Comparison of ENCODE assay signal across 10 cellular contexts in the genomic region with DNA sequence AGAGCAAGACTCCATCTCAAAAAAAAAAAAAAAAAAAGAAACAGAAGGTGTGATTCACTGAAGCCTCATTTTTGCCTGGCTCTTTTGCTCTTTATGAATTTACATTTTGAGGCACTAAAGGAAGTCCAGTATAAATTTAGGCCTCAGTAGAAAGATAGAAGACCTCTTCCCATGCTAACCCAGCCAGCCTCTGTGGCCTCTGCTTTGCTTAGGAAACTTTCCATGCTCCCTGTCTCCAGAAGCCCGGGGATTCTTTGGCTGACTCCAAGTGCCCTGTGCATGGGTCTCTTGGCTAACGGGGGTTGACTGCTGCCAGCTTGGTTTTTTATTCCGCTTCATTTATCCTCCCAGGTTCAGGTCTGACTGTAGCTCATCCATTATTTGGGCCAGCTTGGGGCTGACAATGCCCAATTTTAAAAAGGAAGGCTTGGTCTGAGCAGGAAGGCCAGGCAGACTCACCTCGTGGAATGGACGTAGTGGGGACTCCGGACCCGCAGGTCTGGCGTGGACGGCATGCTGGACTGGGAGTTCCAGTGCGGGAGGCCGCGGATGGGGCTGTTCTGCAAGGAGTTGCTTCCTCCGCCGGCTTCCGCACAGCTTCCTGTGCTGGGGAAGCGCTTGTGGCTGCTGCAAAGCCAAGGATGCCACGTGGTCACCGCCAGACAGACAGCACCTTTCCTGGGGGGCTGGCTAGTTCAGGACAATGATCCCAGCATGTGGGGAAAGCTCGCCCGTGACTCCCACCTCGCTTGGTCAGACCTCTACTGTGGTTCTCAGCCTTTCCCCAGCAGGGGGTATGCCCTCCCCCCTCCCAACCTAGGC.
A peak's percentile ranks its signal among the peaks of the same experiment; 100 is the strongest.
DNase-seq lines count a peak whose midpoint lies in the region; ATAC-seq, FAIRE-seq and TF ChIP-seq lines count a peak whose summit lies in the region.
"Had no signal": no experiment of that assay in that cellular context is flagged by ENCODE, and none has a peak within 500 bp of the region (broad histone marks: within the 10 kb centered on the region; RNA-seq: fewer than 3 reads in every experiment).

No MANE protein-coding gene starts in this region.

- H3K9me1 ChIP-seq in K562 (ENCODE audit: control insufficient read depth, insufficient read depth, low read length): peaks cover 4% of the 10 kb centered on the region

- H3K4me1 ChIP-seq in K562 (replicated peaks in 1 of 2; ENCODE audit: control insufficient read depth in 2 of 2, insufficient read depth in 2 of 2, low read length in 2 of 2) (peaks cover 0 to 3% of the 10 kb centered on the region in 2 experiments; a peak in 1 of 5 replicates), stomach smooth muscle (ENCODE audit: control insufficient read depth, insufficient read depth, low read length) (peaks cover 20% of the 10 kb centered on the region)

- 71% methylated on average over 18 of the region's 21 CpGs for whole genome bisulfite sequencing in K562 (ENCODE audit: insufficient coverage, low coverage, missing lambda C conversion rate)

- TF ChIP-seq CTCF in K562 (IDR thresholded peaks at IDR 0.05 in 2 of 3, conservative IDR thresholded peaks at IDR 0.05 in 1 of 3; ENCODE audit: insufficient read depth in 2 of 3, low read depth in 1 of 3, low read length in 3 of 3): no peak
- no peak for TF ChIP-seq CTCF in osteocyte (IDR thresholded peaks at IDR 0.05)

- no peak overlapping the region for H2AFZ ChIP-seq in K562 (ENCODE audit: low read depth, low read length)

- FAIRE-seq in K562 (lab: Jason Lieb, UNC): no peak
- FAIRE-seq: A204.1 had no signal

- H3K79me2 ChIP-seq in K562 (ENCODE audit: control insufficient read depth, insufficient read depth, low read length): no peaks in the 10 kb centered on the region

- H3K9me3 ChIP-seq in K562 (replicated peaks; ENCODE audit: control insufficient read depth, insufficient read depth, low read depth, low read length) (no peaks in the 10 kb centered on the region), stomach smooth muscle (ENCODE audit: control insufficient read depth in 2 of 2, low read length in 2 of 2) (no peaks in the 10 kb centered on the region)

- DNase-seq in activated CD4-positive, alpha-beta T cell treated with anti-CD3 and anti-CD28 coated beads for 36 hours: peak; percentile 24
- no peak for DNase-seq in activated CD4-positive, alpha-beta T cell treated with anti-CD3 and anti-CD28 coated beads for 4 hours
- no peak for DNase-seq in K562 (ENCODE audit: extremely low read depth in 1 of 4, low spot score in 3 of 4)
- no peak for DNase-seq in immature natural killer cell
- no peak for DNase-seq in osteocyte (ENCODE audit: extremely low spot score, unreplicated experiment)
- DNase-seq in NAMALWA (ENCODE audit: low spot score): no peak
- no peak for DNase-seq in GOT3 (lab: John Stamatoyannopoulos, UW)
- DNase-seq: DMS79 had no signal

- H3K4me3 ChIP-seq in K562 (no peak overlapping the region), stomach smooth muscle (ENCODE audit: low read length in 2 of 2) (no peak overlapping the region)

- H3K9me3 Mint-ChIP-seq in activated CD4-positive, alpha-beta T cell treated with anti-CD3 and anti-CD28 coated beads for 36 hours (ENCODE audit: low read depth): no peaks in the 10 kb centered on the region
- H3K9me3 Mint-ChIP-seq in immature natural killer cell: no peaks in the 10 kb centered on the region
- H3K9me3 Mint-ChIP-seq in osteocyte (ENCODE audit: unreplicated experiment): no peaks in the 10 kb centered on the region

- no peak for TF ChIP-seq POLR2A in K562 (conservative IDR thresholded peaks at IDR 0.05)

- no peak for TF ChIP-seq RAD21 in K562 (CRISPR knock-in tag; conservative IDR thresholded peaks at IDR 0.05 in 1 of 2, IDR thresholded peaks at IDR 0.05 in 1 of 2)

- BruUV-seq in K562 (replicated peaks; lab: Mats Ljungman, UMichigan): no TSS peak

- no peak overlapping the region for H3K4me2 ChIP-seq in K562 (ENCODE audit: insufficient read depth, low read length)

- CTCF ChIA-PET in activated CD4-positive, alpha-beta T cell treated with anti-CD3 and anti-CD28 coated beads for 36 hours (lab: Charles Lee): interaction anchor here (0.6 to 1.8 kb wide), 26 partner anchors 8 to 501 kb away, joined by 3 to 23 read pairs (median 3); no protein-coding TSS in a partner anchor
- CTCF ChIA-PET in K562 (lab: Yijun Ruan, JAX; ENCODE audit: low intra/inter-chr PET ratio): interaction anchor here (0.7 to 2.3 kb wide), 3 partner anchors 30 to 287 kb away, joined by 4 to 23 read pairs (median 4); no protein-coding TSS in a partner anchor

- POLR2A ChIA-PET in activated CD4-positive, alpha-beta T cell treated with anti-CD3 and anti-CD28 coated beads for 36 hours (lab: Charles Lee): interaction anchor here (0.9 kb wide), 1 partner anchor 527 kb away, joined by 3 read pairs; no protein-coding TSS in a partner anchor
- POLR2A ChIA-PET in K562 (lab: Yijun Ruan, JAX): no interaction called here

- intact Hi-C loops in activated CD4-positive, alpha-beta T cell treated with anti-CD3 and anti-CD28 coated beads for 36 hours (cut with DNase I, micrococcal nuclease): no loop called here
- intact Hi-C loops in K562 (cut with micrococcal nuclease): no loop called here

- no peaks in the 10 kb centered on the region for H3K36me3 Mint-ChIP-seq in activated CD4-positive, alpha-beta T cell treated with anti-CD3 and anti-CD28 coated beads for 36 hours (ENCODE audit: low read depth)
- H3K36me3 Mint-ChIP-seq in immature natural killer cell: peaks cover 0 to 6% (median 0%) of the 10 kb centered on the region in 3 donors
- H3K36me3 Mint-ChIP-seq in osteocyte (ENCODE audit: unreplicated experiment): peaks cover 57% of the 10 kb centered on the region

- TF ChIP-seq EP300 in K562 (IDR thresholded peaks at IDR 0.05; ENCODE audit: low read length): no peak

- peaks cover 21% of the 10 kb centered on the region for H3K4me1 Mint-ChIP-seq in activated CD4-positive, alpha-beta T cell treated with anti-CD3 and anti-CD28 coated beads for 36 hours
- H3K4me1 Mint-ChIP-seq in immature natural killer cell (peaks cover 22 to 26% of the 10 kb centered on the region in 2 donors), osteocyte (ENCODE audit: unreplicated experiment) (peaks cover 8% of the 10 kb centered on the region)

- H3K27me3 ChIP-seq in K562 (ENCODE audit: control insufficient read depth in 2 of 2, insufficient read depth in 2 of 2, low read length in 2 of 2): no peaks in the 10 kb centered on the region; a peak in 1 of 5 replicates
- no peaks in the 10 kb centered on the region for H3K27me3 ChIP-seq in stomach smooth muscle (ENCODE audit: control insufficient read depth in 1 of 2, insufficient read depth in 2 of 2, low read length in 2 of 2)

- H3K27ac ChIP-seq in K562 (ENCODE audit: extremely low read depth, low read depth, low read length) (no peak overlapping the region), stomach smooth muscle (ENCODE audit: low read length) (peak overlapping the region; percentile 49)

- in situ Hi-C loops in K562 (cut with MboI): no loop called here

- H3K9ac ChIP-seq in K562 (ENCODE audit: insufficient read depth in 1 of 2, low read depth in 2 of 2, low read length in 2 of 2) (peak overlapping the region in 1 of 2 experiments; percentile 48; a peak in 1 of 4 replicates), stomach smooth muscle (ENCODE audit: low read length in 2 of 2) (no peak overlapping the region)

- H3K4me3 Mint-ChIP-seq in activated CD4-positive, alpha-beta T cell treated with anti-CD3 and anti-CD28 coated beads for 36 hours: peak overlapping the region; percentile 21
- peak overlapping the region in 3 of 5 donors; percentile 22 to 56 (median 38) for H3K4me3 Mint-ChIP-seq in immature natural killer cell
- H3K4me3 Mint-ChIP-seq in osteocyte (ENCODE audit: unreplicated experiment): no peak overlapping the region

- H3K36me3 ChIP-seq in K562 (ENCODE audit: control insufficient read depth, insufficient read depth, low read length) (no peaks in the 10 kb centered on the region; the same call in 2 of the 3 replicates), stomach smooth muscle (ENCODE audit: control insufficient read depth in 2 of 2, insufficient read depth in 2 of 2, low read length in 2 of 2) (peaks cover 12 to 33% of the 10 kb centered on the region in 2 donors)

- no peaks in the 10 kb centered on the region for H3K27me3 Mint-ChIP-seq in activated CD4-positive, alpha-beta T cell treated with anti-CD3 and anti-CD28 coated beads for 36 hours
- peaks cover 4 to 9% (median 5%) of the 10 kb centered on the region in 3 donors for H3K27me3 Mint-ChIP-seq in immature natural killer cell (ENCODE audit: low read depth in 3 of 3)
- H3K27me3 Mint-ChIP-seq in osteocyte (ENCODE audit: unreplicated experiment): no peaks in the 10 kb centered on the region

- H3K27ac Mint-ChIP-seq in activated CD4-positive, alpha-beta T cell treated with anti-CD3 and anti-CD28 coated beads for 36 hours: no peak overlapping the region
- H3K27ac Mint-ChIP-seq in immature natural killer cell (no peak overlapping the region), osteocyte (ENCODE audit: unreplicated experiment) (no peak overlapping the region)

- H4K20me1 ChIP-seq in K562 (replicated peaks; ENCODE audit: control insufficient read depth, insufficient read depth, low read length): peaks cover 10% of the 10 kb centered on the region

- no peak for ATAC-seq in activated CD4-positive, alpha-beta T cell treated with anti-CD3 and anti-CD28 coated beads for 36 hours
- ATAC-seq in K562: no peak

TF ChIP-seq in K562, 482 proteins besides CTCF, POLR2A, EP300 and RAD21:
- TF ChIP-seq ELF1 (tag; IDR thresholded peaks at IDR 0.05) (no peak), POLR2G (IDR thresholded peaks at IDR 0.05; ENCODE audit: low read depth, low read length) (peak; percentile 36)
